8 cellular contexts compared by ENCODE assay signal in genomic region chr1:211889307-211890090, GRCh38. TPM values are rescaled to one million over a fixed set of nuclear protein-coding genes. Genes with fewer than 3 reads are reported as not detected.
DNase-seq lines count a peak whose midpoint lies in the region; ATAC-seq and TF ChIP-seq lines count a peak whose summit lies in the region.
"Not testable (repeated sequence)": the region's sequence is repeated elsewhere in the genome, so short reads cannot be mapped to it uniquely, and the experiment has no call there.

No MANE protein-coding gene starts in this region.

- in situ Hi-C loops in ACHN (cut with HindIII; ENCODE audit: low pct_ligation_motif_present, low pct_unique_long_range_greater_than_20kb, low sequenced_read_pairs), result not testable (repeated sequence)

- H3K27ac ChIP-seq in HEK293 (ENCODE audit: extremely low read depth, low read depth, low read length); SK-N-SH (ENCODE audit: low read depth in 2 of 2, low read length in 1 of 2); left ventricle myocardium inferior (replicated peaks): not testable (repeated sequence)

- not testable (repeated sequence) for ATAC-seq in natural killer cell

- not testable (repeated sequence) for H4K20me1 ChIP-seq in SK-N-SH (ENCODE audit: insufficient read depth)

- peak overlapping the region; percentile 22 for H3K4me3 ChIP-seq in HEK293 (ENCODE audit: low read depth, low read length)
- peak overlapping the region in 1 of 2 experiments; percentile 39; a peak in 2 of 4 replicates for H3K4me3 ChIP-seq in SK-N-SH (ENCODE audit: low read depth in 2 of 2, low read length in 1 of 2)
- H3K4me3 ChIP-seq in left ventricle myocardium inferior, result peak overlapping the region; percentile 37

- H3K9me3 Mint-ChIP-seq in immature natural killer cell; natural killer cell; progenitor cell of endocrine pancreas (ENCODE audit: low read depth): not testable (repeated sequence)

- H3F3A ChIP-seq in SK-N-SH (replicated peaks; ENCODE audit: insufficient read depth), result not testable (repeated sequence)

- DNase-seq in ACHN, result peak; percentile 72
- DNase-seq in SK-N-SH, result peak; percentile 49
- peak; percentile 69 for DNase-seq in ecto neural progenitor cell (ENCODE audit: low spot score)
- DNase-seq in left ventricle myocardium inferior, natural killer cell: not testable (repeated sequence)
- DNase-seq in immature natural killer cell, result peak in 1 of 3 donors; percentile 5
- DNase-seq in progenitor cell of endocrine pancreas (ENCODE audit: low spot score, unreplicated experiment), result peak; percentile 41

- H3K4me1 ChIP-seq in HEK293 (ENCODE audit: control insufficient read depth, insufficient read depth, low read length); SK-N-SH (ENCODE audit: control insufficient read depth in 1 of 2, insufficient read depth in 2 of 2, low read depth in 1 of 2, low read length in 1 of 2); left ventricle myocardium inferior: not testable (repeated sequence)

- not testable (repeated sequence) for H3K9ac ChIP-seq in SK-N-SH

- TF ChIP-seq CTCF in HEK293 (tag by site-specific recombination; IDR thresholded peaks at IDR 0.05), result peak; percentile 35; the same call in 1 of the 2 replicates
- TF ChIP-seq CTCF in SK-N-SH (IDR thresholded peaks at IDR 0.05); left ventricle myocardium inferior (IDR thresholded peaks at IDR 0.05; ENCODE audit: borderline replicate concordance); natural killer cell (IDR thresholded peaks at IDR 0.05); progenitor cell of endocrine pancreas (IDR thresholded peaks at IDR 0.05; ENCODE audit: unreplicated experiment): not testable (repeated sequence)

- CTCF ChIA-PET in HEK293 (lab: Yijun Ruan, JAX) (interaction anchor here (0.6 to 1.7 kb wide), 5 partner anchors 61 to 449 kb away, joined by 3 to 6 read pairs (median 3); no protein-coding TSS in a partner anchor), SK-N-SH (lab: Yijun Ruan, JAX) (interaction anchor here (1.0 to 1.8 kb wide), 3 partner anchors 35 to 209 kb away, joined by 3 to 6 read pairs (median 5); no protein-coding TSS in a partner anchor)

- H3K27me3 ChIP-seq in SK-N-SH (ENCODE audit: insufficient read depth), result not testable (repeated sequence)
- H3K27me3 ChIP-seq in left ventricle myocardium inferior (ENCODE audit: low read depth), result peaks cover 30% of the 10 kb centered on the region

- POLR2A ChIA-PET in HEK293 (lab: Yijun Ruan, JAX), result interaction anchor here (0.5 kb wide), 1 partner anchor 903 kb away, joined by 3 read pairs; no protein-coding TSS in a partner anchor
- POLR2A ChIA-PET in SK-N-SH (lab: Yijun Ruan, JAX), result not testable (repeated sequence)

- H3K9me3 ChIP-seq in HEK293 (ENCODE audit: control insufficient read depth, insufficient read depth, low read depth, low read length); SK-N-SH; left ventricle myocardium inferior (replicated peaks): not testable (repeated sequence)

- not testable (repeated sequence) for H3K36me3 Mint-ChIP-seq in immature natural killer cell; natural killer cell; progenitor cell of endocrine pancreas (ENCODE audit: insufficient read depth)

- H3K27ac Mint-ChIP-seq in immature natural killer cell (peak overlapping the region in 1 of 6 donors; percentile 68), natural killer cell (peak overlapping the region; percentile 77 to 84)
- H3K27ac Mint-ChIP-seq in progenitor cell of endocrine pancreas, result not testable (repeated sequence)

- TF ChIP-seq RAD21 in SK-N-SH (IDR thresholded peaks at IDR 0.05; ENCODE audit: low read length), result not testable (repeated sequence)

- not testable (repeated sequence) for H3K4me2 ChIP-seq in SK-N-SH

- H3K79me2 ChIP-seq in SK-N-SH (ENCODE audit: insufficient read depth), result not testable (repeated sequence)

- H3K4me3 Mint-ChIP-seq in immature natural killer cell (peak overlapping the region in 4 of 5 donors; percentile 71 to 80 (median 72)), natural killer cell (peak overlapping the region; percentile 62), progenitor cell of endocrine pancreas (ENCODE audit: low read depth) (peak overlapping the region; percentile 73)

- not testable (repeated sequence) for TF ChIP-seq EP300 in SK-N-SH (IDR thresholded peaks at IDR 0.05; ENCODE audit: borderline replicate concordance in 1 of 2, low read depth in 1 of 2, low read length in 1 of 2)

- H3K36me3 ChIP-seq in HEK293 (ENCODE audit: control insufficient read depth in 2 of 2, insufficient read depth in 1 of 2, low read length in 2 of 2); SK-N-SH (replicated peaks in 1 of 2; ENCODE audit: control insufficient read depth in 1 of 2, insufficient read depth in 2 of 2, low read length in 1 of 2); left ventricle myocardium inferior: not testable (repeated sequence)

- H3K27me3 Mint-ChIP-seq in immature natural killer cell (ENCODE audit: low read depth in 3 of 3); natural killer cell (ENCODE audit: low read depth in 2 of 2); progenitor cell of endocrine pancreas: not testable (repeated sequence)

- WGBS in SK-N-SH (ENCODE audit: low lambda C conversion rate), result 73% methylated on average over 15 of the region's 50 CpGs

- H2AFZ ChIP-seq in SK-N-SH (ENCODE audit: low read depth), result not testable (repeated sequence)

- not testable (repeated sequence) for H3K9me2 ChIP-seq in SK-N-SH

- intact Hi-C loops in left ventricle myocardium inferior (cut with micrococcal nuclease); natural killer cell (cut with micrococcal nuclease): not testable (repeated sequence)

- H3K4me1 Mint-ChIP-seq in immature natural killer cell, result peaks cover 10 to 29% of the 10 kb centered on the region in 2 donors
- H3K4me1 Mint-ChIP-seq in natural killer cell, result peaks cover 15 to 23% of the 10 kb centered on the region in 2 donors
- H3K4me1 Mint-ChIP-seq in progenitor cell of endocrine pancreas (ENCODE audit: low read depth), result peaks cover 21% of the 10 kb centered on the region

TF ChIP-seq in HEK293, 187 proteins besides CTCF, POLR2A, EP300 and RAD21 (continues in another document):
- peak; percentile 52; the same call in 1 of the 2 replicates for TF ChIP-seq ZNF350 (tag by site-specific recombination; IDR thresholded peaks at IDR 0.05)
- TF ChIP-seq PATZ1 (tag by site-specific recombination; IDR thresholded peaks at IDR 0.05), result peak; percentile 10; the same call in 1 of the 2 replicates

RNA-seq across cellular contexts. Expression of gene LPGAT1, which starts 58.9 kb away (rescaled TPM):
- polyA plus RNA-seq in SK-N-SH (2012; rRNA removed) (4.8 and 6.3 TPM in 2 replicates), immature natural killer cell (10 to 100 TPM; 29.1 to 63.3 (median 46.9) TPM)
- 8.8 and 9.2 TPM in 2 replicates for polyA plus RNA-seq in SK-N-SH (2012; cell fraction: cytosol; rRNA removed)
- polyA plus RNA-seq in SK-N-SH (2012; cell fraction: nucleus; rRNA removed), result 2.3 and 4.9 TPM in 2 replicates
- total RNA-seq in left ventricle myocardium inferior (24.9 TPM), natural killer cell (10 to 100 TPM; 58.6 to 76.3 (median 71.5) TPM), progenitor cell of endocrine pancreas (58.9 and 59.5 TPM in 2 replicates)
